ENCODE assay signal across 29 cellular contexts in genomic region chr4:89289312-89289711, GRCh38. TPM values are rescaled to one million over a fixed set of nuclear protein-coding genes. Genes with fewer than 3 reads are reported as not detected.
A peak's percentile ranks its signal among the peaks of the same experiment; 100 is the strongest.
DNase-seq lines count a peak whose midpoint lies in the region; ATAC-seq, FAIRE-seq and TF ChIP-seq lines count a peak whose summit lies in the region.
"Had no signal": no experiment of that assay in that cellular context is flagged by ENCODE, and none has a peak within 500 bp of the region (broad histone marks: within the 10 kb centered on the region; RNA-seq: fewer than 3 reads in every experiment).

No MANE protein-coding gene starts in this region.

- no peak overlapping the region for H3K18ac ChIP-seq in mesendoderm (ENCODE audit: low read length)

- no peak overlapping the region for H4K8ac ChIP-seq in mesendoderm (ENCODE audit: low read depth, low read length)

- H3K79me2 ChIP-seq in mesendoderm (ENCODE audit: control insufficient read depth, insufficient read depth, low read length), result no peaks in the 10 kb centered on the region

- no peak overlapping the region for H3K56ac ChIP-seq in mesendoderm (ENCODE audit: low read length)

- peak overlapping the region; percentile 62 for H3K4me3 Mint-ChIP-seq in T-helper 1 cell treated with Interleukin-12 subunit alpha and Interleukin-12 subunit beta and Interleukin-4 antibody, amounts not matched to agents 30 μg/mL and 1 μg/mL, for 36 hours
- H3K4me3 Mint-ChIP-seq in activated naive CD8-positive, alpha-beta T cell treated with anti-CD3 and anti-CD28 coated beads, Interleukin-2, amount 10 ng/mL, durations not matched to agents 7 days and 5 days, result peak overlapping the region; percentile 58
- peak overlapping the region; percentile 47 to 55 for H3K4me3 Mint-ChIP-seq in stimulated activated naive CD8-positive, alpha-beta T cell treated with anti-CD3 and anti-CD28 coated beads, Interleukin-15, amount 100 ng/mL, for 72 hours

- POLR2A ChIA-PET in activated naive CD8-positive, alpha-beta T cell treated with anti-CD3 and anti-CD28 coated beads, Interleukin-2, amount 10 ng/mL, durations not matched to agents 7 days and 5 days (lab: Charles Lee), result interaction anchor here (2.0 to 2.1 kb wide), 2 partner anchors 10 to 18 kb away, joined by 5 to 9 read pairs; partner anchors contain the start of gene GPRIN3

- H3K27ac Mint-ChIP-seq in T-helper 1 cell treated with Interleukin-12 subunit alpha and Interleukin-12 subunit beta and Interleukin-4 antibody, amounts not matched to agents 30 μg/mL and 1 μg/mL, for 36 hours, result peak overlapping the region; percentile 81
- H3K27ac Mint-ChIP-seq in activated naive CD8-positive, alpha-beta T cell treated with anti-CD3 and anti-CD28 coated beads, Interleukin-2, amount 10 ng/mL, durations not matched to agents 7 days and 5 days, result peak overlapping the region; percentile 77
- H3K27ac Mint-ChIP-seq in stimulated activated naive CD8-positive, alpha-beta T cell treated with anti-CD3 and anti-CD28 coated beads, Interleukin-15, amount 100 ng/mL, for 72 hours, result peak overlapping the region; percentile 45 to 84

- DNase-seq in T-helper 1 cell (no peak), heart right ventricle (no peak), Right ventricle myocardium superior (no peak), mesendoderm (no peak), urothelium cell line (ENCODE audit: low spot score) (no peak)
- DNase-seq in activated naive CD8-positive, alpha-beta T cell treated with anti-CD3 and anti-CD28 coated beads, Interleukin-2, amount 10 ng/mL, durations not matched to agents 7 days and 5 days, result no peak
- no peak for DNase-seq in stimulated activated naive CD8-positive, alpha-beta T cell treated with anti-CD3 and anti-CD28 coated beads, Interleukin-15, amount 100 ng/mL, for 72 hours
- DNase-seq: activated gamma-delta T cell treated with Interleukin-2 at 50 U/mL for 16 hours; AML-193; Caco-2; DMS79 treated with DMSO at 0.1 percent for 48 hours; erythroblast; foreskin keratinocyte; HCEC 1CT; hypothalamus; lower lobe of right lung; NCI-H1105; NCI-H2029 treated with DMSO at 0.1 percent for 48 hours; NCI-H446; small intestine; stimulated activated naive CD4-positive, alpha-beta T cell; thyroid gland; WERI-Rb-1 had no signal

- H3K4me2 ChIP-seq in mesendoderm (ENCODE audit: low read length), result no peak overlapping the region

- H3K27me3 ChIP-seq in heart right ventricle (no peaks in the 10 kb centered on the region), mesendoderm (ENCODE audit: insufficient read depth, low read length, poor library complexity) (no peaks in the 10 kb centered on the region)
- H3K27me3 ChIP-seq: neutrophil, thyroid gland had no signal

- no peak for ATAC-seq in heart right ventricle
- ATAC-seq in Right ventricle myocardium superior (ENCODE audit: poor library complexity), result no peak
- ATAC-seq in activated naive CD8-positive, alpha-beta T cell treated with anti-CD3 and anti-CD28 coated beads, Interleukin-2, amount 10 ng/mL, durations not matched to agents 7 days and 5 days (ENCODE audit: low read depth), result no peak
- peak; percentile 38 for ATAC-seq in stimulated activated naive CD8-positive, alpha-beta T cell treated with anti-CD3 and anti-CD28 coated beads, Interleukin-15, amount 100 ng/mL, for 72 hours
- ATAC-seq: foreskin keratinocyte, lower lobe of right lung, Panc1 had no signal

- H3K4me1 ChIP-seq in heart right ventricle (peaks cover 0 to 92% (median 51%) of the 10 kb centered on the region in 9 donors), mesendoderm (ENCODE audit: control insufficient read depth, low read depth, low read length) (peaks cover 4% of the 10 kb centered on the region)
- H3K4me1 ChIP-seq: Caco-2, foreskin keratinocyte, SJSA1, thyroid gland had no signal

- no peak overlapping the region for H3K23ac ChIP-seq in mesendoderm (ENCODE audit: low read length)

- H3K4me1 Mint-ChIP-seq in T-helper 1 cell treated with Interleukin-12 subunit alpha and Interleukin-12 subunit beta and Interleukin-4 antibody, amounts not matched to agents 30 μg/mL and 1 μg/mL, for 36 hours (ENCODE audit: low read depth), result peaks cover 87% of the 10 kb centered on the region
- H3K4me1 Mint-ChIP-seq in activated naive CD8-positive, alpha-beta T cell treated with anti-CD3 and anti-CD28 coated beads, Interleukin-2, amount 10 ng/mL, durations not matched to agents 7 days and 5 days, result peaks cover 80% of the 10 kb centered on the region
- peaks cover 95% of the 10 kb centered on the region for H3K4me1 Mint-ChIP-seq in stimulated activated naive CD8-positive, alpha-beta T cell treated with anti-CD3 and anti-CD28 coated beads, Interleukin-15, amount 100 ng/mL, for 72 hours

- intact Hi-C loops in heart right ventricle (cut with DNase I), result no loop called here
- intact Hi-C loops in Right ventricle myocardium superior (cut with DNase I), result no loop called here

- no peak overlapping the region for H4K5ac ChIP-seq in mesendoderm (ENCODE audit: low read length)

- H3K27me3 Mint-ChIP-seq in T-helper 1 cell treated with Interleukin-12 subunit alpha and Interleukin-12 subunit beta and Interleukin-4 antibody, amounts not matched to agents 30 μg/mL and 1 μg/mL, for 36 hours (ENCODE audit: low read depth), result no peaks in the 10 kb centered on the region
- H3K27me3 Mint-ChIP-seq in activated naive CD8-positive, alpha-beta T cell treated with anti-CD3 and anti-CD28 coated beads, Interleukin-2, amount 10 ng/mL, durations not matched to agents 7 days and 5 days, result no peaks in the 10 kb centered on the region
- H3K27me3 Mint-ChIP-seq in stimulated activated naive CD8-positive, alpha-beta T cell treated with anti-CD3 and anti-CD28 coated beads, Interleukin-15, amount 100 ng/mL, for 72 hours, result no peaks in the 10 kb centered on the region

- FAIRE-seq in urothelium cell line (lab: Jason Lieb, UNC), result no peak
- FAIRE-seq: islet of Langerhans, small intestine had no signal

- H2AK5ac ChIP-seq in mesendoderm (ENCODE audit: low read length), result no peak overlapping the region

- no peak for TF ChIP-seq CTCF in heart right ventricle (IDR thresholded peaks at IDR 0.05)

- no peaks in the 10 kb centered on the region for H3K79me1 ChIP-seq in mesendoderm (ENCODE audit: low read length)

- peaks cover 4% of the 10 kb centered on the region for H3K9me3 Mint-ChIP-seq in T-helper 1 cell treated with Interleukin-12 subunit alpha and Interleukin-12 subunit beta and Interleukin-4 antibody, amounts not matched to agents 30 μg/mL and 1 μg/mL, for 36 hours
- no peaks in the 10 kb centered on the region for H3K9me3 Mint-ChIP-seq in activated naive CD8-positive, alpha-beta T cell treated with anti-CD3 and anti-CD28 coated beads, Interleukin-2, amount 10 ng/mL, durations not matched to agents 7 days and 5 days
- H3K9me3 Mint-ChIP-seq in stimulated activated naive CD8-positive, alpha-beta T cell treated with anti-CD3 and anti-CD28 coated beads, Interleukin-15, amount 100 ng/mL, for 72 hours, result no peaks in the 10 kb centered on the region

- H2BK5ac ChIP-seq in mesendoderm (ENCODE audit: low read length), result no peak overlapping the region

- H3K27ac ChIP-seq in heart right ventricle (peak overlapping the region in 6 of 10 donors; percentile 48 to 62 (median 54)), mesendoderm (ENCODE audit: low read depth, low read length) (no peak overlapping the region)
- H3K27ac ChIP-seq: 22Rv1, foreskin keratinocyte, lower lobe of right lung, neutrophil, SJSA1, thyroid gland, WERI-Rb-1 had no signal

- peaks cover 41% of the 10 kb centered on the region for H3K36me3 Mint-ChIP-seq in T-helper 1 cell treated with Interleukin-12 subunit alpha and Interleukin-12 subunit beta and Interleukin-4 antibody, amounts not matched to agents 30 μg/mL and 1 μg/mL, for 36 hours (ENCODE audit: low read depth)
- peaks cover 43% of the 10 kb centered on the region for H3K36me3 Mint-ChIP-seq in activated naive CD8-positive, alpha-beta T cell treated with anti-CD3 and anti-CD28 coated beads, Interleukin-2, amount 10 ng/mL, durations not matched to agents 7 days and 5 days

- H3K36me3 ChIP-seq in heart right ventricle (no peaks in the 10 kb centered on the region), mesendoderm (ENCODE audit: control insufficient read depth, insufficient read depth, low read length) (no peaks in the 10 kb centered on the region)
- H3K36me3 ChIP-seq: lower lobe of right lung, neutrophil, SJSA1, thyroid gland, WERI-Rb-1 had no signal

- 58 to 70% methylated on average over 2 of the region's 2 CpGs for WGBS in heart right ventricle, 2 donors
- no CpG with 5 or more reads among the region's 2 CpGs for WGBS in mesendoderm (ENCODE audit: extremely low coverage, insufficient coverage, low lambda C conversion rate)

- H3K4me3 ChIP-seq in heart right ventricle, result no peak overlapping the region
- H3K4me3 ChIP-seq in mesendoderm (ENCODE audit: low read length), result no peak overlapping the region
- H3K4me3 ChIP-seq: lower lobe of right lung, SJSA1, thyroid gland had no signal

- H3K9me3 ChIP-seq in heart right ventricle, result peaks cover 0 to 5% (median 0%) of the 10 kb centered on the region in 11 donors
- H3K9me3 ChIP-seq: Caco-2, lower lobe of right lung, neutrophil, SJSA1, thyroid gland had no signal

- H2BK15ac ChIP-seq in mesendoderm (replicated peaks; ENCODE audit: low read depth), result no peak overlapping the region

- no peak overlapping the region for H3K9ac ChIP-seq in mesendoderm (ENCODE audit: low read length)

- no peak overlapping the region for H3K4ac ChIP-seq in mesendoderm (ENCODE audit: low read depth, low read length)

- H2BK120ac ChIP-seq in mesendoderm (ENCODE audit: low read depth, low read length), result no peak overlapping the region

RNA-seq across cellular contexts. Expression of gene GPRIN3, which starts 18.3 kb away (rescaled TPM):
- 10 to 100 TPM in 4 of 10 donors, 1 to 10 TPM in 6; 4.3 to 12.2 (median 9.8) TPM for total RNA-seq in heart right ventricle
- polyA plus RNA-seq in heart right ventricle, result 1 to 10 TPM; 1.7 to 3.0 TPM
- total RNA-seq in Right ventricle myocardium superior, result 6.2 TPM
- 10 to 100 TPM; 23.9 to 25.5 TPM for total RNA-seq in activated naive CD8-positive, alpha-beta T cell treated with anti-CD3 and anti-CD28 coated beads, Interleukin-2, amount 10 ng/mL, durations not matched to agents 7 days and 5 days
- 0.69 TPM for polyA plus RNA-seq in mesendoderm (2013, experiment 1 of 2)
- polyA plus RNA-seq in mesendoderm (2013, experiment 2 of 2), result 0.67 TPM
- total RNA-seq: foreskin keratinocyte, SJSA1 had no signal
- polyA plus RNA-seq: foreskin keratinocyte had no signal
